ENCODE assay signal across 15 cellular contexts in the genomic region with DNA sequence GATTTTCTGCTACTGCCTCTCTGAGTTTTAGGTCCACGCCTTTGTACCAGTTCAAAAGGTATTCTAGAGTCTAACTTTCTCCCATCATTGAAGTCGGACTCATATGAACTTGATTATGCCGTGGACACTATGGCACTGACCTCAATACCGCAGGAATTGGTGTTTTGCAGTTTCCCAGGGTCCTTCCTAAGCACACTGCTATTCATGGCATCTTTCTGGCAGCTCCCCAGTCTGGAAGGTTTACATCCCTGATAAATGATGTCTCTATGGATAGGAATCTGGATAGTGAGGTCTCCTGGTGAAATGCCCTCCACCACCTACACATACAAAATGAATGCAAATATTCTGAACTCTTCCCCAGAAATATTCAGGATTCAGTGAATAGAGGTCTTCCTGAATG.
A peak's percentile ranks its signal among the peaks of the same experiment; 100 is the strongest.
DNase-seq lines count a peak whose midpoint lies in the region; ATAC-seq and TF ChIP-seq lines count a peak whose summit lies in the region.
"Had no signal": no experiment of that assay in that cellular context is flagged by ENCODE, and none has a peak within 500 bp of the region (broad histone marks: within the 10 kb centered on the region; RNA-seq: fewer than 3 reads in every experiment).

No MANE protein-coding gene starts in this region.

- peak overlapping the region; percentile 29 for H3K27ac Mint-ChIP-seq in Caco-2 (ENCODE audit: unreplicated experiment)
- H3K27ac Mint-ChIP-seq: B cell; CD4-positive, alpha-beta T cell had no signal

- H3K4me3 Mint-ChIP-seq in Caco-2 (ENCODE audit: unreplicated experiment), result no peak overlapping the region
- H3K4me3 Mint-ChIP-seq: B cell; CD4-positive, alpha-beta T cell had no signal

- H3K4me1 Mint-ChIP-seq in Caco-2 (ENCODE audit: low read depth, unreplicated experiment), result no peaks in the 10 kb centered on the region
- H3K4me1 Mint-ChIP-seq: B cell had no signal

- POLR2A ChIA-PET in Caco-2 (lab: Charles Lee), result no interaction called here

- H3K27me3 Mint-ChIP-seq in Caco-2 (ENCODE audit: insufficient read depth, unreplicated experiment), result no peaks in the 10 kb centered on the region
- H3K27me3 Mint-ChIP-seq: B cell had no signal

- no peaks in the 10 kb centered on the region for H3K4me1 ChIP-seq in Caco-2

- no peak for TF ChIP-seq CTCF in Caco-2 (IDR thresholded peaks at IDR 0.05; ENCODE audit: insufficient read depth in 1 of 2, low read depth in 1 of 2, low read length in 1 of 2, severe bottlenecking in 1 of 2, unreplicated experiment in 1 of 2)
- no peak for TF ChIP-seq CTCF in astrocyte of the spinal cord (IDR thresholded peaks at IDR 0.05; ENCODE audit: low read depth, low read length)

- no peaks in the 10 kb centered on the region for H3K9me3 ChIP-seq in Caco-2

- CTCF ChIA-PET in Caco-2 (lab: Charles Lee), result no interaction called here

- H3K36me3 ChIP-seq in Caco-2 (ENCODE audit: control insufficient read depth, insufficient read depth, low read length), result no peaks in the 10 kb centered on the region

- DNase-seq in Caco-2 (no peak), HT1080 (ENCODE audit: low read depth) (peak; percentile 29), astrocyte of the spinal cord (ENCODE audit: low read depth, low spot score) (peak; percentile 34), skeletal muscle cell (ENCODE audit: low read depth) (peak; percentile 5), SIG-M5 (lab: John Stamatoyannopoulos, UW) (no peak)
- no peak for DNase-seq in activated CD4-positive, CD25-positive, alpha-beta regulatory T cell treated with anti-CD3 and anti-CD28 coated beads, Interleukin-2, amount 50 U/mL, for 72 hours
- DNase-seq: ACHN; C1 segment of cervical spinal cord; CD4-positive, alpha-beta T cell; DMS79; GDM1; IMR-90; KBM-7 had no signal

- ATAC-seq in GM21526 (IDR thresholded peaks at IDR 0.05; ENCODE audit: low FRiP score, unreplicated experiment), result no peak

- no peaks in the 10 kb centered on the region for H3K36me3 Mint-ChIP-seq in Caco-2 (ENCODE audit: insufficient read depth, unreplicated experiment)

- no peaks in the 10 kb centered on the region for H3K27me3 ChIP-seq in Caco-2 (replicated peaks; ENCODE audit: control insufficient read depth, insufficient read depth, low read length)

- H3K9me3 Mint-ChIP-seq in Caco-2 (ENCODE audit: unreplicated experiment), result peaks cover 9% of the 10 kb centered on the region
- H3K9me3 Mint-ChIP-seq: CD4-positive, alpha-beta T cell had no signal

- intact Hi-C loops in Caco-2 (cut with micrococcal nuclease; ENCODE audit: unreplicated experiment), result no loop called here

- BruUV-seq in Caco-2 (replicated peaks; lab: Mats Ljungman, UMichigan), result no TSS peak

- H3K4me3 ChIP-seq in Caco-2 (ENCODE audit: low read depth, low read length) (no peak overlapping the region), astrocyte of the spinal cord (ENCODE audit: low read depth, low read length) (no peak overlapping the region), skeletal muscle cell (ENCODE audit: low read depth, low read length) (no peak overlapping the region)

- in situ Hi-C loops in astrocyte of the spinal cord (cut with HindIII; ENCODE audit: low sequenced_read_pairs), result no loop called here

Comparison
In these comparisons a context has a peak if more than half of its experiments do, and no peak if none do; other contexts are left out.
1. DNase-seq: peak in HT1080 (single experiment), astrocyte of the spinal cord (single experiment) and skeletal muscle cell (single experiment); none in Caco-2 (0 of 2), SIG-M5 (single experiment) and activated CD4-positive, CD25-positive, alpha-beta regulatory T cell treated with anti-CD3 and anti-CD28 coated beads, Interleukin-2, amount 50 U/mL, for 72 hours (single experiment).